In genomic region chr22:45358127-45358526, GRCh38 we compare ENCODE assay signal across 21 cellular contexts. TPM values are rescaled to one million over a fixed set of nuclear protein-coding genes. Genes with fewer than 3 reads are reported as not detected.
"Had no signal": no experiment of that assay in that cellular context is flagged by ENCODE, and none has a peak within 500 bp of the region (broad histone marks: within the 10 kb centered on the region; RNA-seq: fewer than 3 reads in every experiment).

No MANE protein-coding gene starts in this region.

- H3K27ac ChIP-seq: adrenal gland, breast epithelium, Peyer's patch, RWPE1, SJSA1 had no signal

- H3K27me3 ChIP-seq: breast epithelium, Peyer's patch had no signal

- H3K9me3 ChIP-seq: adrenal gland, breast epithelium, Peyer's patch, SJSA1 had no signal

- H3K36me3 ChIP-seq: adrenal gland, breast epithelium, Peyer's patch, SJSA1 had no signal

- DNase-seq: activated CD4-positive, alpha-beta T cell treated with anti-CD3 and anti-CD28 coated beads for 4 hours; activated CD8-positive, alpha-beta memory T cell treated with anti-CD3 and anti-CD28 coated beads, Interleukin-2, amount 50 U/mL, for 4 hours; activated CD8-positive, alpha-beta T cell treated with anti-CD3 and anti-CD28 coated beads for 36 hours; activated gamma-delta T cell treated with Interleukin-2 at 50 U/mL for 16 hours; activated naive CD4-positive, alpha-beta T cell treated with anti-CD3 and anti-CD28 coated beads, Interleukin-2, amount 10 ng/mL, durations not matched to agents 7 days and 5 days; activated naive CD8-positive, alpha-beta T cell treated with anti-CD3 and anti-CD28 coated beads for 36 hours; activated T-cell treated with anti-CD3 and anti-CD28 coated beads, Interleukin-2, amount 50 U/mL, for 72 hours; adrenal gland; aorta; MM.1S; NCI-H1105 treated with DMSO at 0.1 percent for 48 hours; NCI-H1436 treated with DMSO at 0.1 percent for 48 hours; NCI-H187; NCI-H2081; NCI-H510A treated with DMSO at 0.1 percent for 48 hours; Peyer's patch; Right ventricle myocardium superior had no signal

- H3K4me1 ChIP-seq: adrenal gland, breast epithelium, Peyer's patch had no signal

- ATAC-seq: activated CD4-positive, CD25-positive, alpha-beta regulatory T cell treated with anti-CD3 and anti-CD28 coated beads, Interleukin-2, amount 50 U/mL, for 24 hours; activated CD8-positive, alpha-beta T cell treated with anti-CD3 and anti-CD28 coated beads for 36 hours; activated T-cell treated with anti-CD3 and anti-CD28 coated beads, Interleukin-2, amount 50 U/mL, for 72 hours had no signal

- H3K4me3 ChIP-seq: adrenal gland, breast epithelium, Peyer's patch, SJSA1 had no signal

RNA-seq across cellular contexts. Expression of gene SMC1B, which starts 55.3 kb away (rescaled TPM):
- total RNA-seq: adrenal gland, aorta, breast epithelium, Peyer's patch, Right ventricle myocardium superior, SJSA1 had no signal
- polyA plus RNA-seq: adrenal gland, aorta had no signal

RNA-seq across cellular contexts. Expression of gene RIBC2, which starts 55.4 kb away (rescaled TPM):
- total RNA-seq: Right ventricle myocardium superior, SJSA1 had no signal
